In genomic region chr9:16871358-16872151, GRCh38 we compare ENCODE assay signal across 8 cellular contexts. TPM values are rescaled to one million over a fixed set of nuclear protein-coding genes. Genes with fewer than 3 reads are reported as not detected.
DNase-seq lines count a peak whose midpoint lies in the region; ATAC-seq, FAIRE-seq and TF ChIP-seq lines count a peak whose summit lies in the region.

No MANE protein-coding gene starts in this region.

- in situ Hi-C loops in SK-MEL-5 (cut with HindIII; ENCODE audit: low pct_unique_long_range_greater_than_20kb, low sequenced_read_pairs) = no loop called here

- TF ChIP-seq EP300 in esophagus muscularis mucosa (IDR thresholded peaks at IDR 0.05) = no peak

- CTCF ChIA-PET in activated CD8-positive, alpha-beta memory T cell treated with anti-CD3 and anti-CD28 coated beads, Interleukin-2, amount 10 ng/mL, durations not matched to agents 7 days and 5 days (lab: Charles Lee) = interaction anchor here (0.7 kb wide), 1 partner anchor 736 kb away, joined by 6 read pairs; no protein-coding TSS in a partner anchor

- H3K36me3 Mint-ChIP-seq in activated CD8-positive, alpha-beta memory T cell treated with anti-CD3 and anti-CD28 coated beads, Interleukin-2, amount 10 ng/mL, durations not matched to agents 7 days and 5 days = peaks cover 5% of the 10 kb centered on the region

- H3K36me3 ChIP-seq in esophagus muscularis mucosa (no peaks in the 10 kb centered on the region), mucosa of rectum (ENCODE audit: control insufficient read depth in 2 of 2, insufficient read depth in 2 of 2, low read length in 2 of 2) (no peaks in the 10 kb centered on the region)

- H3K27ac ChIP-seq in esophagus muscularis mucosa (replicated peaks in 1 of 4) (peak overlapping the region; percentile 89 to 97 (median 95)), mucosa of rectum (ENCODE audit: low read depth in 2 of 2, low read length in 2 of 2) (peak overlapping the region; percentile 60 to 75)

- no peaks in the 10 kb centered on the region for H3K27me3 ChIP-seq in esophagus muscularis mucosa
- H3K27me3 ChIP-seq in mucosa of rectum (ENCODE audit: control insufficient read depth in 2 of 2, insufficient read depth in 2 of 2, low read length in 2 of 2) = peaks cover 0 to 5% of the 10 kb centered on the region in 2 donors

- no peak for TF ChIP-seq CTCF in esophagus muscularis mucosa (IDR thresholded peaks at IDR 0.05)

- peak; percentile 23 for ATAC-seq in activated CD8-positive, alpha-beta memory T cell treated with anti-CD3 and anti-CD28 coated beads, Interleukin-2, amount 10 ng/mL, durations not matched to agents 7 days and 5 days

- peak overlapping the region in 1 of 2 donors; percentile 37 for H3K9ac ChIP-seq in mucosa of rectum (ENCODE audit: low read depth in 1 of 2, low read length in 2 of 2)

- H3K27ac Mint-ChIP-seq in activated CD8-positive, alpha-beta memory T cell treated with anti-CD3 and anti-CD28 coated beads, Interleukin-2, amount 10 ng/mL, durations not matched to agents 7 days and 5 days = no peak overlapping the region

- H3K27me3 Mint-ChIP-seq in activated CD8-positive, alpha-beta memory T cell treated with anti-CD3 and anti-CD28 coated beads, Interleukin-2, amount 10 ng/mL, durations not matched to agents 7 days and 5 days = peaks cover 38% of the 10 kb centered on the region

- peaks cover 2% of the 10 kb centered on the region for H3K9me3 Mint-ChIP-seq in activated CD8-positive, alpha-beta memory T cell treated with anti-CD3 and anti-CD28 coated beads, Interleukin-2, amount 10 ng/mL, durations not matched to agents 7 days and 5 days (ENCODE audit: low read depth)

- peak overlapping the region; percentile 80 to 94 (median 88) for H3K4me3 ChIP-seq in esophagus muscularis mucosa
- peak overlapping the region; percentile 40 to 69 for H3K4me3 ChIP-seq in mucosa of rectum (ENCODE audit: low read length in 2 of 2)

- no peak overlapping the region for H3K4me3 Mint-ChIP-seq in activated CD8-positive, alpha-beta memory T cell treated with anti-CD3 and anti-CD28 coated beads, Interleukin-2, amount 10 ng/mL, durations not matched to agents 7 days and 5 days

- peaks cover 10 to 31% (median 17%) of the 10 kb centered on the region in 4 donors for H3K4me1 ChIP-seq in esophagus muscularis mucosa
- H3K4me1 ChIP-seq in mucosa of rectum (ENCODE audit: control insufficient read depth in 2 of 2, insufficient read depth in 2 of 2, low read length in 2 of 2) = peaks cover 2% of the 10 kb centered on the region in 2 donors

- H3K4me1 Mint-ChIP-seq in activated CD8-positive, alpha-beta memory T cell treated with anti-CD3 and anti-CD28 coated beads, Interleukin-2, amount 10 ng/mL, durations not matched to agents 7 days and 5 days = peaks cover 5% of the 10 kb centered on the region

- H3K9me3 ChIP-seq in esophagus muscularis mucosa (no peaks in the 10 kb centered on the region), mucosa of rectum (ENCODE audit: control insufficient read depth in 2 of 2, low read length in 2 of 2) (no peaks in the 10 kb centered on the region)

- WGBS in esophagus muscularis mucosa = under 1% methylated on average over 44 of the region's 62 CpGs

- no peak for DNase-seq in activated CD8-positive, alpha-beta memory T cell treated with anti-CD3 and anti-CD28 coated beads, Interleukin-2, amount 10 ng/mL, durations not matched to agents 7 days and 5 days
- no peak for DNase-seq in activated CD8-positive, alpha-beta memory T cell treated with anti-CD3 and anti-CD28 coated beads for 24 hours
- DNase-seq in SK-MEL-5 (ENCODE audit: low read depth, low spot score) = peak; percentile 28
- no peak for DNase-seq in esophagus muscularis mucosa (ENCODE audit: extremely low spot score)
- DNase-seq in urothelium cell line (ENCODE audit: low spot score) = peak; percentile 40
- DNase-seq in foreskin melanocyte = no peak
- DNase-seq in SK-N-DZ (ENCODE audit: low spot score) = no peak

- peak; percentile 13 for TF ChIP-seq POLR2A in esophagus muscularis mucosa (IDR thresholded peaks at IDR 0.05; ENCODE audit: low read depth)

- no peak for FAIRE-seq in urothelium cell line (lab: Jason Lieb, UNC)

- intact Hi-C loops in esophagus muscularis mucosa (cut with DNase I) = loop anchor here (5.0 kb wide), 1 partner anchor 679 kb away; no protein-coding TSS in a partner anchor

RNA-seq across cellular contexts. Expression of gene BNC2, which starts 1.1 kb away (rescaled TPM):
- not detected for total RNA-seq in activated CD8-positive, alpha-beta memory T cell treated with anti-CD3 and anti-CD28 coated beads, Interleukin-2, amount 10 ng/mL, durations not matched to agents 7 days and 5 days
- total RNA-seq in SK-MEL-5 (2014; rRNA removed; shearing (Covaris generic)) = 23.5 and 24.2 TPM in 2 replicates
- 11.4 and 13.9 TPM in 2 replicates for polyA plus RNA-seq in SK-MEL-5 (2015; cell fraction: cytosol; rRNA removed)
- 19.2 and 20.7 TPM in 2 replicates for polyA plus RNA-seq in SK-MEL-5 (2015; cell fraction: nucleus; rRNA removed)
- total RNA-seq in esophagus muscularis mucosa = 100 to 1,000 TPM in 3 of 4 donors, 10 to 100 TPM in 1; 95.3 to 138 (median 123) TPM
- polyA plus RNA-seq in SK-N-DZ (2014; cell fraction: cytosol; rRNA removed) = 0.68 and 0.82 TPM in 2 replicates
- 1.1 and 1.3 TPM in 2 replicates for polyA plus RNA-seq in SK-N-DZ (2014; cell fraction: nucleus; rRNA removed)

Comparison
In these comparisons a context has a peak if more than half of its experiments do, and no peak if none do; other contexts are left out.
1. DNase-seq: peak in SK-MEL-5 (single experiment) and urothelium cell line (single experiment); none in activated CD8-positive, alpha-beta memory T cell treated with anti-CD3 and anti-CD28 coated beads, Interleukin-2, amount 10 ng/mL, durations not matched to agents 7 days and 5 days (single experiment), activated CD8-positive, alpha-beta memory T cell treated with anti-CD3 and anti-CD28 coated beads for 24 hours (single experiment), esophagus muscularis mucosa (single experiment), foreskin melanocyte (single experiment) and SK-N-DZ (single experiment).
2. RNA of gene BNC2, which starts 1.1 kb away (total RNA-seq): 95.3 to 138 TPM in esophagus muscularis mucosa and 23.5 to 24.2 TPM in SK-MEL-5; not detected in activated CD8-positive, alpha-beta memory T cell treated with anti-CD3 and anti-CD28 coated beads, Interleukin-2, amount 10 ng/mL, durations not matched to agents 7 days and 5 days; every median in the first group is over 10 times any median in the second.